ENCODE assay signal across 1 cellular context in the genomic region with DNA sequence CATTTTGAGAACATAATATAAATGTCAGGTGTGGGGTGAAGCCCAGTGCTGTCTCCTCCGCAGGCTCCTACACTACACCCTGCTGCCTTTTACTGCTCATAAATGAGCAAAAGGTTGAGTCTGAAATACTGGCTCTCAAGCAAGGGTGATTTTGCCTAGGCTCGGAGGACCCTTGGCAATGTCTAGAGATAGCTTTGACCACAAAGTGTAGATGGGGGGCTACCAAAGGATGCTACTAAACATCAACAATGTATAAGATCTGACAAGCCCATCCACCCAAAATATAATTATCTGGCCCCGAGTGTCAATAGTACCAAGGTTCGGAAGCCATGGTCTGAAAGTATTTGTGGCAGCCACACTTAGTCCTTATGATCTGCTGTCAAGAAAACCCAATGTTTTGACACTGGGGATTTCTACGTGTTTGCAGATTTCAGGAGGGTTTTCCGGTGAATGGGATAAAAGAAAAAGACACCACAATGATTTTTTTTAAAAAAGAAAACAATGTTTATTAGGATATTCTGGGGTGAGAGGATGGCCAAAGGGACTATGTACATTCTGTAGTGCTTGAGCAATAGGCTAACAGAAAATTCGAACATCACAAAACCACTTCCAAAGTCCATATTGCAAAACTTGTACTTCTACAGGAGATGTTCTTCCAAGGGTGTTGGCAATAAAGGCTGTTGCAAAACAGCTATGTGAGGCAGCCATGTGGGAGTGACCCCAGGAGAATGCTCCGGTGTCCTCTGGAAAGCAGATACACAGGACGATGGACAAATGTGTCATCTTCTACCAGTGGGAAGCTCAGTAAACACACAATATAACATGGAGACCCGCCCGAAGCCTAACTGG.
TF ChIP-seq lines count a peak whose summit lies in the region.

No MANE protein-coding gene starts in this region.

TF ChIP-seq in HepG2, 621 proteins besides CTCF, POLR2A, EP300 and RAD21 (continued from another document and continues in another):
- TF ChIP-seq ZNF557 (CRISPR knock-in tag; IDR thresholded peaks at IDR 0.05), result no peak
- TF ChIP-seq, protein P1, sequence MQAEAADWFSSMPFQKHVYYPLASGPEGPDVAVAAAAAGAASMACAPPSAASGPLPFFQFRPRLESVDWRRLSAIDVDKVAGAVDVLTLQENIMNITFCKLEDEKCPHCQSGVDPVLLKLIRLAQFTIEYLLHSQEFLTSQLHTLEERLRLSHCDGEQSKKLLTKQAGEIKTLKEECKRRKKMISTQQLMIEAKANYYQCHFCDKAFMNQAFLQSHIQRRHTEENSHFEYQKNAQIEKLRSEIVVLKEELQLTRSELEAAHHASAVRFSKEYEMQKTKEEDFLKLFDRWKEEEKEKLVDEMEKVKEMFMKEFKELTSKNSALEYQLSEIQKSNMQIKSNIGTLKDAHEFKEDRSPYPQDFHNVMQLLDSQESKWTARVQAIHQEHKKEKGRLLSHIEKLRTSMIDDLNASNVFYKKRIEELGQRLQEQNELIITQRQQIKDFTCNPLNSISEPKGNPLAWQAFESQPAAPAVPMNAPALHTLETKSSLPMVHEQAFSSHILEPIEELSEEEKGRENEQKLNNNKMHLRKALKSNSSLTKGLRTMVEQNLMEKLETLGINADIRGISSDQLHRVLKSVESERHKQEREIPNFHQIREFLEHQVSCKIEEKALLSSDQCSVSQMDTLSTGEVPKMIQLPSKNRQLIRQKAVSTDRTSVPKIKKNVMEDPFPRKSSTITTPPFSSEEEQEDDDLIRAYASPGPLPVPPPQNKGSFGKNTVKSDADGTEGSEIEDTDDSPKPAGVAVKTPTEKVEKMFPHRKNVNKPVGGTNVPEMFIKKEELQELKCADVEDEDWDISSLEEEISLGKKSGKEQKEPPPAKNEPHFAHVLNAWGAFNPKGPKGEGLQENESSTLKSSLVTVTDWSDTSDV (CRISPR knock-in tag; IDR thresholded peaks at IDR 0.05), result no peak
- TF ChIP-seq, protein P2, sequence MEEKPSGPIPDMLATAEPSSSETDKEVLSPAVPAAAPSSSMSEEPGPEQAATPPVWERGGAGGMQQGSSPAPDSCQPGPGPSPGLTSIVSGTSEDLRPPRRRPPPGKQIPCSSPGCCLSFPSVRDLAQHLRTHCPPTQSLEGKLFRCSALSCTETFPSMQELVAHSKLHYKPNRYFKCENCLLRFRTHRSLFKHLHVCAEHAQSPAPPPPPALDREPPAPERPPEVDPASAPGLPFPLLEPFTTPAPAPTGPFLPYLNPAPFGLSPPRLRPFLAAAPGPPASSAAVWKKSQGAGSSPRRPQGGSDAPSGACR (CRISPR knock-in tag; IDR thresholded peaks at IDR 0.05), result peak; percentile 77; the same call in 1 of the 2 replicates
- TF ChIP-seq, protein P3, sequence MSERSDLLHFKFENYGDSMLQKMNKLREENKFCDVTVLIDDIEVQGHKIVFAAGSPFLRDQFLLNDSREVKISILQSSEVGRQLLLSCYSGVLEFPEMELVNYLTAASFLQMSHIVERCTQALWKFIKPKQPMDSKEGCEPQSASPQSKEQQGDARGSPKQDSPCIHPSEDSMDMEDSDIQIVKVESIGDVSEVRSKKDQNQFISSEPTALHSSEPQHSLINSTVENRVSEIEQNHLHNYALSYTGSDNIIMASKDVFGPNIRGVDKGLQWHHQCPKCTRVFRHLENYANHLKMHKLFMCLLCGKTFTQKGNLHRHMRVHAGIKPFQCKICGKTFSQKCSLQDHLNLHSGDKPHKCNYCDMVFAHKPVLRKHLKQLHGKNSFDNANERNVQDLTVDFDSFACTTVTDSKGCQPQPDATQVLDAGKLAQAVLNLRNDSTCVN (CRISPR knock-in tag; IDR thresholded peaks at IDR 0.05; ENCODE audit: borderline replicate concordance), result 0 out of 2 replicates have a peak, but pooled peaks have one; percentile 46
- TF ChIP-seq ZNF543 (CRISPR knock-in tag; IDR thresholded peaks at IDR 0.05), result no peak
- no peak for TF ChIP-seq TAF1 (CRISPR knock-in tag; IDR thresholded peaks at IDR 0.05)
- TF ChIP-seq NFRKB (IDR thresholded peaks at IDR 0.05), result no peak
- no peak for TF ChIP-seq SCMH1 (CRISPR knock-in tag; IDR thresholded peaks at IDR 0.05; ENCODE audit: borderline replicate concordance)
- TF ChIP-seq, protein P4, sequence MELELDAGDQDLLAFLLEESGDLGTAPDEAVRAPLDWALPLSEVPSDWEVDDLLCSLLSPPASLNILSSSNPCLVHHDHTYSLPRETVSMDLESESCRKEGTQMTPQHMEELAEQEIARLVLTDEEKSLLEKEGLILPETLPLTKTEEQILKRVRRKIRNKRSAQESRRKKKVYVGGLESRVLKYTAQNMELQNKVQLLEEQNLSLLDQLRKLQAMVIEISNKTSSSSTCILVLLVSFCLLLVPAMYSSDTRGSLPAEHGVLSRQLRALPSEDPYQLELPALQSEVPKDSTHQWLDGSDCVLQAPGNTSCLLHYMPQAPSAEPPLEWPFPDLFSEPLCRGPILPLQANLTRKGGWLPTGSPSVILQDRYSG (CRISPR knock-in tag; IDR thresholded peaks at IDR 0.05), result no peak
- TF ChIP-seq, protein P5, sequence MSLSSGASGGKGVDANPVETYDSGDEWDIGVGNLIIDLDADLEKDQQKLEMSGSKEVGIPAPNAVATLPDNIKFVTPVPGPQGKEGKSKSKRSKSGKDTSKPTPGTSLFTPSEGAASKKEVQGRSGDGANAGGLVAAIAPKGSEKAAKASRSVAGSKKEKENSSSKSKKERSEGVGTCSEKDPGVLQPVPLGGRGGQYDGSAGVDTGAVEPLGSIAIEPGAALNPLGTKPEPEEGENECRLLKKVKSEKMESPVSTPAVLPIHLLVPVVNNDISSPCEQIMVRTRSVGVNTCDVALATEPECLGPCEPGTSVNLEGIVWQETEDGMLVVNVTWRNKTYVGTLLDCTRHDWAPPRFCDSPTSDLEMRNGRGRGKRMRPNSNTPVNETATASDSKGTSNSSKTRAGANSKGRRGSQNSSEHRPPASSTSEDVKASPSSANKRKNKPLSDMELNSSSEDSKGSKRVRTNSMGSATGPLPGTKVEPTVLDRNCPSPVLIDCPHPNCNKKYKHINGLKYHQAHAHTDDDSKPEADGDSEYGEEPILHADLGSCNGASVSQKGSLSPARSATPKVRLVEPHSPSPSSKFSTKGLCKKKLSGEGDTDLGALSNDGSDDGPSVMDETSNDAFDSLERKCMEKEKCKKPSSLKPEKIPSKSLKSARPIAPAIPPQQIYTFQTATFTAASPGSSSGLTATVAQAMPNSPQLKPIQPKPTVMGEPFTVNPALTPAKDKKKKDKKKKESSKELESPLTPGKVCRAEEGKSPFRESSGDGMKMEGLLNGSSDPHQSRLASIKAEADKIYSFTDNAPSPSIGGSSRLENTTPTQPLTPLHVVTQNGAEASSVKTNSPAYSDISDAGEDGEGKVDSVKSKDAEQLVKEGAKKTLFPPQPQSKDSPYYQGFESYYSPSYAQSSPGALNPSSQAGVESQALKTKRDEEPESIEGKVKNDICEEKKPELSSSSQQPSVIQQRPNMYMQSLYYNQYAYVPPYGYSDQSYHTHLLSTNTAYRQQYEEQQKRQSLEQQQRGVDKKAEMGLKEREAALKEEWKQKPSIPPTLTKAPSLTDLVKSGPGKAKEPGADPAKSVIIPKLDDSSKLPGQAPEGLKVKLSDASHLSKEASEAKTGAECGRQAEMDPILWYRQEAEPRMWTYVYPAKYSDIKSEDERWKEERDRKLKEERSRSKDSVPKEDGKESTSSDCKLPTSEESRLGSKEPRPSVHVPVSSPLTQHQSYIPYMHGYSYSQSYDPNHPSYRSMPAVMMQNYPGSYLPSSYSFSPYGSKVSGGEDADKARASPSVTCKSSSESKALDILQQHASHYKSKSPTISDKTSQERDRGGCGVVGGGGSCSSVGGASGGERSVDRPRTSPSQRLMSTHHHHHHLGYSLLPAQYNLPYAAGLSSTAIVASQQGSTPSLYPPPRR (CRISPR knock-in tag; IDR thresholded peaks at IDR 0.05; ENCODE audit: borderline replicate concordance), result peak; percentile 77; the same call in 1 of the 2 replicates
- TF ChIP-seq, protein P6, sequence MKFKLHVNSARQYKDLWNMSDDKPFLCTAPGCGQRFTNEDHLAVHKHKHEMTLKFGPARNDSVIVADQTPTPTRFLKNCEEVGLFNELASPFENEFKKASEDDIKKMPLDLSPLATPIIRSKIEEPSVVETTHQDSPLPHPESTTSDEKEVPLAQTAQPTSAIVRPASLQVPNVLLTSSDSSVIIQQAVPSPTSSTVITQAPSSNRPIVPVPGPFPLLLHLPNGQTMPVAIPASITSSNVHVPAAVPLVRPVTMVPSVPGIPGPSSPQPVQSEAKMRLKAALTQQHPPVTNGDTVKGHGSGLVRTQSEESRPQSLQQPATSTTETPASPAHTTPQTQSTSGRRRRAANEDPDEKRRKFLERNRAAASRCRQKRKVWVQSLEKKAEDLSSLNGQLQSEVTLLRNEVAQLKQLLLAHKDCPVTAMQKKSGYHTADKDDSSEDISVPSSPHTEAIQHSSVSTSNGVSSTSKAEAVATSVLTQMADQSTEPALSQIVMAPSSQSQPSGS (CRISPR knock-in tag; IDR thresholded peaks at IDR 0.05), result peak; percentile 81
- TF ChIP-seq, protein P7, sequence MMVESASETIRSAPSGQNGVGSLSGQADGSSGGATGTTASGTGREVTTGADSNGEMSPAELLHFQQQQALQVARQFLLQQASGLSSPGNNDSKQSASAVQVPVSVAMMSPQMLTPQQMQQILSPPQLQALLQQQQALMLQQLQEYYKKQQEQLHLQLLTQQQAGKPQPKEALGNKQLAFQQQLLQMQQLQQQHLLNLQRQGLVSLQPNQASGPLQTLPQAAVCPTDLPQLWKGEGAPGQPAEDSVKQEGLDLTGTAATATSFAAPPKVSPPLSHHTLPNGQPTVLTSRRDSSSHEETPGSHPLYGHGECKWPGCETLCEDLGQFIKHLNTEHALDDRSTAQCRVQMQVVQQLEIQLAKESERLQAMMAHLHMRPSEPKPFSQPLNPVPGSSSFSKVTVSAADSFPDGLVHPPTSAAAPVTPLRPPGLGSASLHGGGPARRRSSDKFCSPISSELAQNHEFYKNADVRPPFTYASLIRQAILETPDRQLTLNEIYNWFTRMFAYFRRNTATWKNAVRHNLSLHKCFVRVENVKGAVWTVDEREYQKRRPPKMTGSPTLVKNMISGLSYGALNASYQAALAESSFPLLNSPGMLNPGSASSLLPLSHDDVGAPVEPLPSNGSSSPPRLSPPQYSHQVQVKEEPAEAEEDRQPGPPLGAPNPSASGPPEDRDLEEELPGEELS (CRISPR knock-in tag; IDR thresholded peaks at IDR 0.05), result peak; percentile 90
- peak; percentile 95 for TF ChIP-seq FOXO1 (CRISPR knock-in tag; IDR thresholded peaks at IDR 0.05)
- no peak for TF ChIP-seq SALL2 (CRISPR knock-in tag; IDR thresholded peaks at IDR 0.05)
- TF ChIP-seq YY1 (IDR thresholded peaks at IDR 0.05; ENCODE audit: insufficient read depth, insufficient replicate concordance, low read depth, low read length), result peak; percentile 38
- TF ChIP-seq, protein P8, sequence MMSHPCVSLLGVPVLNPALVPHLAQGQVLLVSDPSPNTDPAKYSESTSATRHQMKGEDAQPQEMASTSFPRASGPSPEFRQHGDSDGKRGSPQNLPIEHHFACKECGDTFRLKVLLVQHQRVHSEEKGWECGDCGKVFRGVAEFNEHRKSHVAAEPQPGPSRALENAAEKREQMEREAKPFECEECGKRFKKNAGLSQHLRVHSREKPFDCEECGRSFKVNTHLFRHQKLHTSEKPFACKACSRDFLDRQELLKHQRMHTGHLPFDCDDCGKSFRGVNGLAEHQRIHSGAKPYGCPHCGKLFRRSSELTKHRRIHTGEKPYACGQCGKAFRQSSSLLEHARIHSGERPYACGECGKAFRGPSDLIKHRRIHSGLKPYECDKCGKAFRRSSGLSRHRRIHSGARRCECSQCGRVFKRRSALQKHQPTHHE (CRISPR knock-in tag; IDR thresholded peaks at IDR 0.05; ENCODE audit: borderline replicate concordance), result no peak
- TF ChIP-seq ZNF180 (CRISPR knock-in tag; IDR thresholded peaks at IDR 0.05; ENCODE audit: borderline replicate concordance, low read depth), result no peak
- no peak for TF ChIP-seq ZNF782 (CRISPR knock-in tag; IDR thresholded peaks at IDR 0.05; ENCODE audit: borderline replicate concordance)
- TF ChIP-seq RNF2 (conservative IDR thresholded peaks at IDR 0.05; ENCODE audit: low read depth), result no peak
- TF ChIP-seq, protein P9, sequence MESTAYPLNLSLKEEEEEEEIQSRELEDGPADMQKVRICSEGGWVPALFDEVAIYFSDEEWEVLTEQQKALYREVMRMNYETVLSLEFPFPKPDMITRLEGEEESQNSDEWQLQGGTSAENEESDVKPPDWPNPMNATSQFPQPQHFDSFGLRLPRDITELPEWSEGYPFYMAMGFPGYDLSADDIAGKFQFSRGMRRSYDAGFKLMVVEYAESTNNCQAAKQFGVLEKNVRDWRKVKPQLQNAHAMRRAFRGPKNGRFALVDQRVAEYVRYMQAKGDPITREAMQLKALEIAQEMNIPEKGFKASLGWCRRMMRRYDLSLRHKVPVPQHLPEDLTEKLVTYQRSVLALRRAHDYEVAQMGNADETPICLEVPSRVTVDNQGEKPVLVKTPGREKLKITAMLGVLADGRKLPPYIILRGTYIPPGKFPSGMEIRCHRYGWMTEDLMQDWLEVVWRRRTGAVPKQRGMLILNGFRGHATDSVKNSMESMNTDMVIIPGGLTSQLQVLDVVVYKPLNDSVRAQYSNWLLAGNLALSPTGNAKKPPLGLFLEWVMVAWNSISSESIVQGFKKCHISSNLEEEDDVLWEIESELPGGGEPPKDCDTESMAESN (CRISPR knock-in tag; conservative IDR thresholded peaks at IDR 0.05), result peak; percentile 91
- no peak for TF ChIP-seq MAFF (IDR thresholded peaks at IDR 0.05; ENCODE audit: low read depth, low read length)
- TF ChIP-seq, protein P10, sequence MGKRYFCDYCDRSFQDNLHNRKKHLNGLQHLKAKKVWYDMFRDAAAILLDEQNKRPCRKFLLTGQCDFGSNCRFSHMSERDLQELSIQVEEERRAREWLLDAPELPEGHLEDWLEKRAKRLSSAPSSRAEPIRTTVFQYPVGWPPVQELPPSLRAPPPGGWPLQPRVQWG (CRISPR knock-in tag; IDR thresholded peaks at IDR 0.05; ENCODE audit: borderline replicate concordance, low read depth), result no peak
- no peak for TF ChIP-seq SNRNP70 (IDR thresholded peaks at IDR 0.05; ENCODE audit: low read depth, low read length)
- no peak for TF ChIP-seq NFE2 (CRISPR knock-in tag; IDR thresholded peaks at IDR 0.05)
- no peak for TF ChIP-seq ZNF382 (CRISPR knock-in tag; IDR thresholded peaks at IDR 0.05; ENCODE audit: borderline replicate concordance)
- TF ChIP-seq ZNF792 (CRISPR knock-in tag; IDR thresholded peaks at IDR 0.05), result 0 out of 2 replicates have a peak, but pooled peaks have one; percentile 58
- TF ChIP-seq NCOA1 (CRISPR knock-in tag; IDR thresholded peaks at IDR 0.05), result no peak
- peak; percentile 59; the same call in 1 of the 2 replicates for TF ChIP-seq SIX1 (CRISPR knock-in tag; IDR thresholded peaks at IDR 0.05; ENCODE audit: borderline replicate concordance)
- no peak for TF ChIP-seq JUNB (CRISPR knock-in tag; IDR thresholded peaks at IDR 0.05; ENCODE audit: borderline replicate concordance)
- no peak for TF ChIP-seq EED (CRISPR knock-in tag; IDR thresholded peaks at IDR 0.05)
- TF ChIP-seq STAG1 (CRISPR knock-in tag; IDR thresholded peaks at IDR 0.05), result no peak
- TF ChIP-seq CBX5 (CRISPR knock-in tag; IDR thresholded peaks at IDR 0.05; ENCODE audit: borderline replicate concordance), result peak; percentile 97
- TF ChIP-seq, protein P11, sequence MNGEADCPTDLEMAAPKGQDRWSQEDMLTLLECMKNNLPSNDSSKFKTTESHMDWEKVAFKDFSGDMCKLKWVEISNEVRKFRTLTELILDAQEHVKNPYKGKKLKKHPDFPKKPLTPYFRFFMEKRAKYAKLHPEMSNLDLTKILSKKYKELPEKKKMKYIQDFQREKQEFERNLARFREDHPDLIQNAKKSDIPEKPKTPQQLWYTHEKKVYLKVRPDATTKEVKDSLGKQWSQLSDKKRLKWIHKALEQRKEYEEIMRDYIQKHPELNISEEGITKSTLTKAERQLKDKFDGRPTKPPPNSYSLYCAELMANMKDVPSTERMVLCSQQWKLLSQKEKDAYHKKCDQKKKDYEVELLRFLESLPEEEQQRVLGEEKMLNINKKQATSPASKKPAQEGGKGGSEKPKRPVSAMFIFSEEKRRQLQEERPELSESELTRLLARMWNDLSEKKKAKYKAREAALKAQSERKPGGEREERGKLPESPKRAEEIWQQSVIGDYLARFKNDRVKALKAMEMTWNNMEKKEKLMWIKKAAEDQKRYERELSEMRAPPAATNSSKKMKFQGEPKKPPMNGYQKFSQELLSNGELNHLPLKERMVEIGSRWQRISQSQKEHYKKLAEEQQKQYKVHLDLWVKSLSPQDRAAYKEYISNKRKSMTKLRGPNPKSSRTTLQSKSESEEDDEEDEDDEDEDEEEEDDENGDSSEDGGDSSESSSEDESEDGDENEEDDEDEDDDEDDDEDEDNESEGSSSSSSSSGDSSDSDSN (CRISPR knock-in tag; IDR thresholded peaks at IDR 0.05), result peak; percentile 35; the same call in 1 of the 2 replicates
